ENCODE assay signal across 20 cellular contexts in genomic region chr9:23581936-23582335, GRCh38.
DNase-seq lines count a peak whose midpoint lies in the region; ATAC-seq and TF ChIP-seq lines count a peak whose summit lies in the region.
"Had no signal": no experiment of that assay in that cellular context is flagged by ENCODE, and none has a peak within 500 bp of the region (broad histone marks: within the 10 kb centered on the region; RNA-seq: fewer than 3 reads in every experiment).

No MANE protein-coding gene starts in this region.

- ATAC-seq in HG03442 (IDR thresholded peaks at IDR 0.05; ENCODE audit: unreplicated experiment), result no peak
- ATAC-seq: WTC11 had no signal

- DNase-seq in AML-193 (lab: John Stamatoyannopoulos, UW) (peak; percentile 40 to 48), Kasumi-1 (lab: John Stamatoyannopoulos, UW) (peak; percentile 39 to 61), RPMI7951 (ENCODE audit: low read depth) (peak; percentile 19), fibroblast of mammary gland (ENCODE audit: low read depth) (peak; percentile 19), cerebellum (ENCODE audit: low spot score) (no peak), AG08396 (ENCODE audit: low spot score) (no peak)
- DNase-seq in stimulated activated CD4-positive, alpha-beta T cell treated with anti-CD3 and anti-CD28 coated beads, Interleukin-2, amount 100 ng/mL, for 48 hours, result no peak
- DNase-seq: activated CD4-positive, alpha-beta T cell treated with anti-CD3 and anti-CD28 coated beads, Interleukin-2, amount 50 U/mL, for 48 hours; activated effector memory CD4-positive, alpha-beta T cell treated with anti-CD3 and anti-CD28 coated beads, Interleukin-2, amount 50 U/mL, for 16 hours; DMS53; left ventricle myocardium inferior; mucosa of descending colon; NCI-H1436; NCI-H510A treated with DMSO at 0.1 percent for 48 hours; SJCRH30; stimulated activated CD4-positive, alpha-beta T cell treated with anti-CD3 and anti-CD28 coated beads, Interleukin-2, amount 100 ng/mL, for 24 hours; stimulated activated naive CD4-positive, alpha-beta T cell; T-helper 2 cell had no signal

- H3K4me3 ChIP-seq in fibroblast of mammary gland (ENCODE audit: control insufficient read depth, low read depth, low read length), result no peak overlapping the region
- H3K4me3 ChIP-seq: left ventricle myocardium inferior, mucosa of descending colon, SJCRH30 had no signal

- TF ChIP-seq CTCF in fibroblast of mammary gland (conservative IDR thresholded peaks at IDR 0.05; ENCODE audit: control insufficient read depth, insufficient read depth, low read depth, low read length), result no peak

Comparison
In these comparisons a context has a peak if more than half of its experiments do, and no peak if none do; other contexts are left out.
1. DNase-seq: peak in AML-193 (2 of 2), Kasumi-1 (2 of 2), RPMI7951 (single experiment) and fibroblast of mammary gland (single experiment); none in cerebellum (single experiment), AG08396 (single experiment) and stimulated activated CD4-positive, alpha-beta T cell treated with anti-CD3 and anti-CD28 coated beads, Interleukin-2, amount 100 ng/mL, for 48 hours (0 of 2).